In genomic region chr17:64781013-64781392, GRCh38 we compare ENCODE assay signal across 8 cellular contexts.
DNase-seq lines count a peak whose midpoint lies in the region; ATAC-seq and TF ChIP-seq lines count a peak whose summit lies in the region.

No MANE protein-coding gene starts in this region.

- intact Hi-C loops in A673 (cut with micrococcal nuclease; ENCODE audit: unreplicated experiment): no loop called here
- intact Hi-C loops in MCF 10A (cut with micrococcal nuclease): loop anchor here (2.0 kb wide), 2 partner anchors 138 to 182 kb away; partner anchors contain the start of gene LRRC37A3
- intact Hi-C loops in lower leg skin (cut with DNase I; ENCODE audit: low total_unique reads): no loop called here

- peaks cover 30% of the 10 kb centered on the region for H3K36me3 Mint-ChIP-seq in MCF 10A (ENCODE audit: insufficient read depth, unreplicated experiment)

- peaks cover 37% of the 10 kb centered on the region for H3K27me3 ChIP-seq in A673 (replicated peaks; ENCODE audit: insufficient read depth, low read depth, low read length, poor library complexity)
- no peaks in the 10 kb centered on the region for H3K27me3 ChIP-seq in HL-60 (ENCODE audit: insufficient read depth, poor library complexity, severe bottlenecking)

- H3K4me1 Mint-ChIP-seq in MCF 10A (ENCODE audit: insufficient read depth, unreplicated experiment): peaks cover 7% of the 10 kb centered on the region

- peak overlapping the region; percentile 32 for H3K4me3 ChIP-seq in A673 (ENCODE audit: low read depth, low read length, poor library complexity, severe bottlenecking)
- H3K4me3 ChIP-seq in HL-60 (replicated peaks; ENCODE audit: insufficient read depth, low read length): peak overlapping the region; percentile 43
- peak overlapping the region; percentile 41 for H3K4me3 ChIP-seq in lower leg skin (ENCODE audit: low read depth, poor library complexity, severe bottlenecking)

- no peak overlapping the region for H3K27ac ChIP-seq in A673 (ENCODE audit: low read depth, low read length, poor library complexity, severe bottlenecking)
- H3K27ac ChIP-seq in HL-60 (replicated peaks): peak overlapping the region; percentile 58

- no peaks in the 10 kb centered on the region for H3K9me3 Mint-ChIP-seq in MCF 10A (ENCODE audit: unreplicated experiment)

- POLR2A ChIA-PET in A673 (lab: Charles Lee; ENCODE audit: low non-redundant PET): no interaction called here
- POLR2A ChIA-PET in MCF 10A (lab: Yijun Ruan, JAX): interaction anchor here (0.6 to 1.8 kb wide), 5 partner anchors 12 to 179 kb away, joined by 3 to 7 read pairs (median 3); partner anchors contain the start of gene LRRC37A3

- TF ChIP-seq CTCF in A673 (conservative IDR thresholded peaks at IDR 0.05; ENCODE audit: low read depth, low read length): no peak
- no peak for TF ChIP-seq CTCF in HL-60 (IDR thresholded peaks at IDR 0.05; ENCODE audit: insufficient read depth, low read length)
- no peak for TF ChIP-seq CTCF in MCF 10A (IDR thresholded peaks at IDR 0.05; ENCODE audit: unreplicated experiment)
- TF ChIP-seq CTCF in lower leg skin (IDR thresholded peaks at IDR 0.05): no peak

- CTCF ChIA-PET in A673 (lab: Charles Lee) (no interaction called here), MCF 10A (lab: Yijun Ruan, JAX) (interaction anchor here (0.5 to 1.4 kb wide), 5 partner anchors 23 to 419 kb away, joined by 3 to 8 read pairs (median 3); no protein-coding TSS in a partner anchor)

- H3K9me3 ChIP-seq in A673 (ENCODE audit: low read depth, low read length, poor library complexity, severe bottlenecking): no peaks in the 10 kb centered on the region

- ATAC-seq in HG03442 (IDR thresholded peaks at IDR 0.05; ENCODE audit: unreplicated experiment) (no peak), GM19351 (IDR thresholded peaks at IDR 0.05; ENCODE audit: unreplicated experiment) (no peak), HG02759 (IDR thresholded peaks at IDR 0.05; ENCODE audit: unreplicated experiment) (no peak), HG03460 (IDR thresholded peaks at IDR 0.05; ENCODE audit: unreplicated experiment) (no peak)

- H3K4me3 Mint-ChIP-seq in MCF 10A (ENCODE audit: unreplicated experiment): peak overlapping the region; percentile 75

- H3K36me3 ChIP-seq in A673 (ENCODE audit: insufficient read depth, low read length, poor library complexity, severe bottlenecking): no peaks in the 10 kb centered on the region

- H3K27me3 Mint-ChIP-seq in MCF 10A (ENCODE audit: insufficient read depth, unreplicated experiment): no peaks in the 10 kb centered on the region

- 0 to 17% methylated on average over 7 to 17 of the region's 31 CpGs for WGBS in lower leg skin, 2 donors

- BruUV-seq in A673 (replicated peaks; lab: Mats Ljungman, UMichigan) (no TSS peak), MCF 10A (replicated peaks; lab: Mats Ljungman, UMichigan) (no TSS peak)

- TF ChIP-seq POLR2A in lower leg skin (IDR thresholded peaks at IDR 0.05): no peak

- peak overlapping the region; percentile 9 for H3K27ac Mint-ChIP-seq in MCF 10A (ENCODE audit: low read depth, unreplicated experiment)

- peaks cover 33% of the 10 kb centered on the region for H3K4me1 ChIP-seq in A673 (ENCODE audit: insufficient read depth, low read length, poor library complexity, severe bottlenecking)

- no peak for DNase-seq in A673 (ENCODE audit: low spot score)
- no peak for DNase-seq in HL-60 (ENCODE audit: low read depth in 1 of 2, low spot score in 1 of 2)
- no peak for DNase-seq in MCF 10A (ENCODE audit: unreplicated experiment)
- peak in 1 of 2 donors; percentile 84 for DNase-seq in lower leg skin (ENCODE audit: low spot score in 2 of 2)
